ENCODE assay signal across 12 cellular contexts in the genomic region with DNA sequence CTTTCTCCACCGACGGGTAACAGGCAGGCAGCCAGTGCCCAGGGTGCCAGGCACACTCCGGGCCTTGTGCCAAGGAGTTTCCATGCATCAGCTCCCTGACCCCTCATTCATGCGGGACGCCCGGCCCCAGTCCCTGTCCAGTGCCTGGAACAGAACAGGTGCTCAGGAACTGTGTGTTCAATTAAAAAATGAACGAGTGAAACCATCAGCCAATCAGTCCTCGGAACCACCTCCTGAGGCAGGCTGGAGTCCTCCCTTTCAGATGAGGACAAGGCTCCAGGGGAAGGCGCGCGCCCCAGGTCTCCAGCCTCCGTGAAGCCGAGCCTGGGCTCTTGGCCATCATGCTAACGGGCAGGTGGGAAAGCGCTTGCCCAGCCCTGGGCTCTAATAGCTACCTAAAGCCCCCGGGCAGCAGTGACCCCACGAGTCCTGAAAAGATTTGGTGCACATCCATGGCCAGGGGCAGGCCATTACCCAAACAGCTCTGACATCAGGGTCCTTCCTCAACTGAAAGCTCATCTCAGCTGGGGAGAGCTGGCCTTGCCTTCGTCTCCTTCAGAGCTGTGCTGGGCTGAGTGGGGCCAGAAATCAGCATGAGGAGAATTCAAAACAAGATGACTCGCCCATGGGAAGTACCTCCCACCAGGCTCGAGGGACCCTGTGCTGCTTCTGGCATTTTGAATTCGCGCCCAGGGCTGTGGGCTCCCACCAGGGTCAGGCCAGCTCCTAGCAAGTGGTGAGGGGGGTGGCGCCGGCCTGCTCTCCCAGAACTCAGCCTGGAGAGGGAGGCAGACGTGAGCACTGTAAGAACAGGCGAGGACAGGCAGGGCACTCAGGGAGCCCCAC.
DNase-seq lines count a peak whose midpoint lies in the region; ATAC-seq, FAIRE-seq and TF ChIP-seq lines count a peak whose summit lies in the region.
"Had no signal": no experiment of that assay in that cellular context is flagged by ENCODE, and none has a peak within 500 bp of the region (broad histone marks: within the 10 kb centered on the region; RNA-seq: fewer than 3 reads in every experiment).

No MANE protein-coding gene starts in this region.

- ATAC-seq in right lobe of liver (peak; percentile 52 to 82 (median 58)), HepG2 (no peak; the same call in 2 of the 3 replicates), left lung (no peak), HG03196 (IDR thresholded peaks at IDR 0.05; ENCODE audit: unreplicated experiment) (no peak)

- TF ChIP-seq CTCF in right lobe of liver (IDR thresholded peaks at IDR 0.05) (no peak), HepG2 (CRISPR knock-in tag; IDR thresholded peaks at IDR 0.05) (no peak), cardiac fibroblast (IDR thresholded peaks at IDR 0.05; ENCODE audit: low read depth, low read length) (no peak), left lung (IDR thresholded peaks at IDR 0.05) (no peak), GM13977 (IDR thresholded peaks at IDR 0.05; ENCODE audit: extremely low read depth, insufficient read depth, missing control alignments) (no peak)

- no peak overlapping the region for H3K4me2 ChIP-seq in HepG2 (ENCODE audit: low read depth, low read length)

- no peak for TF ChIP-seq EP300 in HepG2 (IDR thresholded peaks at IDR 0.05; ENCODE audit: low read depth in 2 of 2, low read length in 2 of 2)
- no peak for TF ChIP-seq EP300 in HepG2 (CRISPR knock-in tag; IDR thresholded peaks at IDR 0.05; ENCODE audit: borderline replicate concordance)

- in situ Hi-C loops in HepG2 (cut with HindIII; ENCODE audit: extremely low pct_ligation_motif_present, low pct_unique_long_range_greater_than_20kb): no loop called here
- in situ Hi-C loops in GM13977 (cut with MboI; ENCODE audit: low pct_unique_long_range_greater_than_20kb, low sequenced_read_pairs, unreplicated experiment): no loop called here

- H2AFZ ChIP-seq in HepG2 (ENCODE audit: low read length): no peak overlapping the region

- TF ChIP-seq RAD21 in HepG2 (CRISPR knock-in tag; IDR thresholded peaks at IDR 0.05): no peak

- no peaks in the 10 kb centered on the region for H3K27me3 ChIP-seq in right lobe of liver
- H3K27me3 ChIP-seq in HepG2 (ENCODE audit: control insufficient read depth in 1 of 2, insufficient read depth in 2 of 2, low read length in 2 of 2): no peaks in the 10 kb centered on the region
- H3K27me3 ChIP-seq in left lung: no peaks in the 10 kb centered on the region
- H3K27me3 ChIP-seq: SJCRH30 had no signal

- intact Hi-C loops in right lobe of liver (cut with DNase I) (no loop called here), HepG2 (cut with micrococcal nuclease; ENCODE audit: unreplicated experiment) (no loop called here), left lung (cut with DNase I) (no loop called here)

- BruUV-seq in HepG2 (replicated peaks; lab: Mats Ljungman, UMichigan): no TSS peak

- H4K20me1 ChIP-seq in HepG2 (ENCODE audit: insufficient read depth, low read length): no peaks in the 10 kb centered on the region

- no peak overlapping the region for H3K9ac ChIP-seq in HepG2 (ENCODE audit: insufficient read depth, low read depth, low read length)

- TF ChIP-seq POLR2A in right lobe of liver (IDR thresholded peaks at IDR 0.05) (no peak), HepG2 (IDR thresholded peaks at IDR 0.05; ENCODE audit: insufficient read depth in 1 of 2, low read depth in 2 of 2, low read length in 2 of 2) (no peak)

- FAIRE-seq in HepG2 (lab: Jason Lieb, UNC): no peak

- H3K36me3 ChIP-seq in right lobe of liver: no peaks in the 10 kb centered on the region
- no peaks in the 10 kb centered on the region for H3K36me3 ChIP-seq in HepG2 (replicated peaks in 1 of 2; ENCODE audit: control insufficient read depth in 1 of 2, insufficient read depth in 2 of 2, low read length in 2 of 2)
- H3K36me3 ChIP-seq in left lung: no peaks in the 10 kb centered on the region
- H3K36me3 ChIP-seq: SJCRH30 had no signal

- no peak overlapping the region for H3K27ac ChIP-seq in right lobe of liver
- no peak overlapping the region for H3K27ac ChIP-seq in HepG2 (ENCODE audit: extremely low read length, insufficient read depth, low read length)
- H3K27ac ChIP-seq in left lung: no peak overlapping the region
- H3K27ac ChIP-seq: SJCRH30 had no signal

- H3K4me3 ChIP-seq in right lobe of liver (no peak overlapping the region), HepG2 (replicated peaks in 1 of 3; ENCODE audit: insufficient read depth in 1 of 3, low read depth in 2 of 3, low read length in 3 of 3) (no peak overlapping the region), cardiac fibroblast (replicated peaks in 1 of 2; ENCODE audit: low read depth in 2 of 2, low read length in 2 of 2) (no peak overlapping the region), left lung (no peak overlapping the region)
- H3K4me3 ChIP-seq: SJCRH30 had no signal

- WGBS in right lobe of liver (ENCODE audit: insufficient coverage, low coverage, low lambda C conversion rate, missing lambda C conversion rate): 38% methylated on average over 3 of the region's 26 CpGs
- 89% methylated on average over 15 of the region's 26 CpGs for WGBS in HepG2 (ENCODE audit: low lambda C conversion rate)

- DNase-seq in right lobe of liver: peak in 2 of 3 donors; percentile 40 to 69
- no peak for DNase-seq in HepG2 (ENCODE audit: low spot score)
- DNase-seq in cardiac fibroblast (ENCODE audit: low read depth in 2 of 2): peak; percentile 9 to 32
- DNase-seq in left lung: peak; percentile 25 to 61
- DNase-seq in GM13977 (ENCODE audit: low spot score): no peak
- no peak for DNase-seq in GOT3 (lab: John Stamatoyannopoulos, UW)
- DNase-seq in NCI-H2227 treated with DMSO at 0.1 percent for 48 hours (lab: John Stamatoyannopoulos, UW): no peak
- DNase-seq: activated CD4-positive, alpha-beta T cell treated with anti-CD3 and anti-CD28 coated beads, Interleukin-2, amount 50 U/mL, for 1 hour; kidney glomerular epithelial cell; NCI-H1930; SJCRH30 had no signal

- POLR2A ChIA-PET in HepG2 (lab: Yijun Ruan, JAX): no interaction called here

- CTCF ChIA-PET in HepG2 (lab: Yijun Ruan, JAX; ENCODE audit: low intra/inter-chr PET ratio, low total read pairs): no interaction called here

- H3K9me3 ChIP-seq in right lobe of liver (peaks cover 0 to 13% (median 0%) of the 10 kb centered on the region in 4 donors), HepG2 (ENCODE audit: low read length) (peaks cover 16% of the 10 kb centered on the region), left lung (peaks cover 0 to 23% of the 10 kb centered on the region in 2 donors)
- H3K9me3 ChIP-seq: SJCRH30 had no signal

- H3K4me1 ChIP-seq in right lobe of liver (no peaks in the 10 kb centered on the region), HepG2 (ENCODE audit: insufficient read depth, low read length) (peaks cover 25% of the 10 kb centered on the region), left lung (no peaks in the 10 kb centered on the region)

- no peaks in the 10 kb centered on the region for H3K79me2 ChIP-seq in HepG2 (ENCODE audit: insufficient read depth, low read length)

TF ChIP-seq in HepG2, 621 proteins besides CTCF, POLR2A, EP300 and RAD21:
- no peak for TF ChIP-seq ZBTB14 (CRISPR knock-in tag; IDR thresholded peaks at IDR 0.05)
- no peak for TF ChIP-seq SUZ12 (IDR thresholded peaks at IDR 0.05; ENCODE audit: low read depth, low read length)
- no peak for TF ChIP-seq PITX1 (CRISPR knock-in tag; IDR thresholded peaks at IDR 0.05)
- TF ChIP-seq SMAD3 (CRISPR knock-in tag; IDR thresholded peaks at IDR 0.05): no peak
- TF ChIP-seq CEBPB (IDR thresholded peaks at IDR 0.05; ENCODE audit: borderline replicate concordance, low read depth, low read length): no peak
TF ChIP-seq in HepG2: peak in this region for 0.

Comparison
In these comparisons a context has a peak if more than half of its experiments do, and no peak if none do; other contexts are left out.
1. ATAC-seq: peak in right lobe of liver (4 of 4); none in HepG2 (single experiment), left lung (single experiment) and HG03196 (single experiment).
2. DNase-seq: peak in right lobe of liver (2 of 3), cardiac fibroblast (2 of 2) and left lung (2 of 2); none in HepG2 (single experiment), GM13977 (single experiment), GOT3 (single experiment) and NCI-H2227 treated with DMSO at 0.1 percent for 48 hours (single experiment).